ENCODE assay signal across 9 cellular contexts in the genomic region with DNA sequence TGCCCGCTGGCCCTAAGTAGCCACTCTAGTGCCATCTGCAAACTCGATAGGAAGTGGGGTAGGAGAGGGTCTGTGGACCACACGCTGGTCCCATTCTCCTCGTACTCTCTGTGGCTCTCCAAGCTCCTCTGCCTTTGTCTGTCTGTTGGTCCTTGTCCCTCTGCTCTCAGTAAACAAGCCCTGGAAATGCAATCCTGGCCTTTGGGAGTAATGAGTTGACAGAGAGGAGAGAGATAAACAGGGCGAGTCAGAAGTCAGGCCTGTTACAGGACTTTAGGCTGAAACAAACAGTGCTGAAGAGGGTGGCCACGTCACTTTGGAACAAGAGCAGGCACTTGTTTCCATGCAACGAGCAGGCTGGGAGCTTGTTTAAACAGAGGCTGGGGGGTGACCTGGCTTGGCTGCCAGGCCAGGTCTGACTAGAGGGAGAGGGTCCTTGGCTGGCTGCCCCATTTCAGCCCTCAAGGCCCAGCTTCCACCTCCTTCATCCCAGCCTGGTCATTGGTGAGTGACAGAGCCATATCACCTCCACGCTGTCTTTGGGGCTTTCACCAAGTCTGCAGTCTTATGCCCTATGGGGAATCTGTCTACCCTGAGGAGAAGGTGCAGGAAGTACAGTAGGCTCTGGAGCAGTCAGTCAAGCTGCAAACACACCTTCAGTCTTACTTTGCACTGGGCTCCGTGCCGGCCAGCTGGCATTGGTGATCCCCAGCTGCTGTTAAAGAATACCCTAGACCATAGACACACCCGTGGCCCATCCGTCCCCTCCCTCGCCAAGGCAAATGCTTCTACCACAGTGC. TPM values are rescaled to one million over a fixed set of nuclear protein-coding genes. Genes with fewer than 3 reads are reported as not detected.
DNase-seq lines count a peak whose midpoint lies in the region; TF ChIP-seq lines count a peak whose summit lies in the region.
"Had no signal": no experiment of that assay in that cellular context is flagged by ENCODE, and none has a peak within 500 bp of the region (broad histone marks: within the 10 kb centered on the region; RNA-seq: fewer than 3 reads in every experiment).

No MANE protein-coding gene starts in this region.

- no peak overlapping the region for H2BK5ac ChIP-seq in mesenchymal stem cell (ENCODE audit: low read depth, low read length, poor library complexity, severe bottlenecking)

- H3K9me3 ChIP-seq in breast epithelium, result no peaks in the 10 kb centered on the region
- no peaks in the 10 kb centered on the region for H3K9me3 ChIP-seq in mesenchymal stem cell (ENCODE audit: control insufficient read depth, low read length)
- no peaks in the 10 kb centered on the region for H3K9me3 ChIP-seq in uterus
- no peaks in the 10 kb centered on the region for H3K9me3 ChIP-seq in ovary

- peak overlapping the region; percentile 7 to 32 for H2BK12ac ChIP-seq in mesenchymal stem cell (ENCODE audit: low read length in 2 of 2)

- no TSS peak for BruUV-seq in MCF 10A (replicated peaks; lab: Mats Ljungman, UMichigan)

- H3K79me1 ChIP-seq in mesenchymal stem cell (replicated peaks; ENCODE audit: low read length, poor library complexity, severe bottlenecking), result peaks cover 34% of the 10 kb centered on the region

- no peak for TF ChIP-seq EP300 in ovary (IDR thresholded peaks at IDR 0.05)

- intact Hi-C loops in breast epithelium (cut with DNase I; ENCODE audit: low total_unique reads) (no loop called here), MCF 10A (cut with micrococcal nuclease) (no loop called here), uterus (cut with DNase I; ENCODE audit: low total_unique reads) (no loop called here), ovary (cut with DNase I) (no loop called here)

- H3K4me1 ChIP-seq in breast epithelium (no peaks in the 10 kb centered on the region), mesenchymal stem cell (ENCODE audit: control insufficient read depth, insufficient read depth, low read depth, low read length) (peaks cover 4% of the 10 kb centered on the region), uterus (peaks cover 7 to 12% of the 10 kb centered on the region in 2 donors), ovary (ENCODE audit: insufficient read depth) (no peaks in the 10 kb centered on the region)

- CTCF ChIA-PET in MCF 10A (lab: Yijun Ruan, JAX), result no interaction called here

- H3K4me3 Mint-ChIP-seq in MCF 10A (ENCODE audit: unreplicated experiment), result no peak overlapping the region

- H2BK15ac ChIP-seq in mesenchymal stem cell (ENCODE audit: low read depth, poor library complexity, severe bottlenecking), result peak overlapping the region; percentile 16

- peaks cover 24% of the 10 kb centered on the region for H3K36me3 Mint-ChIP-seq in MCF 10A (ENCODE audit: insufficient read depth, unreplicated experiment)

- no peak overlapping the region for H2AK5ac ChIP-seq in mesenchymal stem cell (ENCODE audit: low read length, severe bottlenecking)

- POLR2A ChIA-PET in MCF 10A (lab: Yijun Ruan, JAX), result no interaction called here

- H3K27me3 Mint-ChIP-seq in MCF 10A (ENCODE audit: insufficient read depth, unreplicated experiment), result no peaks in the 10 kb centered on the region

- 59% methylated on average over 10 of the region's 13 CpGs for WGBS in mesenchymal stem cell
- WGBS in ovary, 3 donors, result 88 to 92% (median 90%) methylated on average over 13 of the region's 13 CpGs

- peak overlapping the region; percentile 3 to 13 for H3K4ac ChIP-seq in mesenchymal stem cell (ENCODE audit: low read depth in 1 of 2, low read length in 2 of 2)

- DNase-seq in breast epithelium (ENCODE audit: low spot score in 2 of 2) (no peak), MCF 10A (ENCODE audit: unreplicated experiment) (no peak), ecto neural progenitor cell (ENCODE audit: low spot score) (peak; percentile 65), mesenchymal stem cell (peak; percentile 67), uterus (peak in 1 of 2 donors; percentile 37), ovary (no peak), superior temporal gyrus (ENCODE audit: extremely low spot score) (no peak), KG1 (lab: John Stamatoyannopoulos, UW) (no peak)
- DNase-seq: stimulated activated CD4-positive, alpha-beta T cell treated with anti-CD3 and anti-CD28 coated beads, Interleukin-1b, Interleukin-23, amount 100 ng/mL, for 48 hours had no signal

- H3K36me3 ChIP-seq in breast epithelium, result no peaks in the 10 kb centered on the region
- H3K36me3 ChIP-seq in mesenchymal stem cell (ENCODE audit: control insufficient read depth in 1 of 2, insufficient read depth in 2 of 2, low read depth in 1 of 2, low read length in 2 of 2), result peaks cover 26 to 68% of the 10 kb centered on the region in 2 experiments
- H3K36me3 ChIP-seq in uterus, result no peaks in the 10 kb centered on the region
- H3K36me3 ChIP-seq in ovary, result no peaks in the 10 kb centered on the region

- H3K27ac Mint-ChIP-seq in MCF 10A (ENCODE audit: low read depth, unreplicated experiment), result no peak overlapping the region

- H3K27ac ChIP-seq in breast epithelium (peak overlapping the region; percentile 60 to 64), mesenchymal stem cell (ENCODE audit: low read length, poor library complexity, severe bottlenecking) (no peak overlapping the region), uterus (peak overlapping the region; percentile 32 to 67), ovary (no peak overlapping the region)

- H3K4me3 ChIP-seq in breast epithelium (no peak overlapping the region), mesenchymal stem cell (ENCODE audit: insufficient read depth in 1 of 2, low read depth in 1 of 2, low read length in 2 of 2) (no peak overlapping the region), uterus (no peak overlapping the region), ovary (no peak overlapping the region)

- no peak overlapping the region for H3K9ac ChIP-seq in mesenchymal stem cell (ENCODE audit: low read length)

- no peak for TF ChIP-seq POLR2A in breast epithelium (IDR thresholded peaks at IDR 0.05)
- no peak for TF ChIP-seq POLR2A in uterus (IDR thresholded peaks at IDR 0.05)
- no peak for TF ChIP-seq POLR2A in ovary (IDR thresholded peaks at IDR 0.05)

- no peak overlapping the region for H2BK120ac ChIP-seq in mesenchymal stem cell (ENCODE audit: low read depth, low read length)

- H3K27me3 ChIP-seq in breast epithelium, result no peaks in the 10 kb centered on the region
- H3K27me3 ChIP-seq in mesenchymal stem cell (ENCODE audit: control insufficient read depth in 1 of 2, insufficient read depth in 1 of 2, low read length in 2 of 2), result no peaks in the 10 kb centered on the region
- no peaks in the 10 kb centered on the region for H3K27me3 ChIP-seq in uterus
- H3K27me3 ChIP-seq in ovary, result no peaks in the 10 kb centered on the region

- H3K18ac ChIP-seq in mesenchymal stem cell (ENCODE audit: low read depth in 1 of 2, low read length in 2 of 2), result peak overlapping the region; percentile 35 to 69

- H3K23ac ChIP-seq in mesenchymal stem cell (ENCODE audit: low read length in 2 of 2), result no peak overlapping the region

- peak overlapping the region; percentile 18 for H4K91ac ChIP-seq in mesenchymal stem cell (ENCODE audit: low read length)

- H3K4me2 ChIP-seq in mesenchymal stem cell (ENCODE audit: low read length, poor library complexity, severe bottlenecking), result no peak overlapping the region

- no peak overlapping the region for H2AFZ ChIP-seq in mesenchymal stem cell (ENCODE audit: low read depth, low read length)

- peak overlapping the region; percentile 66 for H4K8ac ChIP-seq in mesenchymal stem cell (ENCODE audit: low read length)

- TF ChIP-seq CTCF in breast epithelium (IDR thresholded peaks at IDR 0.05), result no peak
- no peak for TF ChIP-seq CTCF in MCF 10A (IDR thresholded peaks at IDR 0.05; ENCODE audit: unreplicated experiment)
- no peak for TF ChIP-seq CTCF in uterus (IDR thresholded peaks at IDR 0.05)
- no peak for TF ChIP-seq CTCF in ovary (IDR thresholded peaks at IDR 0.05)

- no peak overlapping the region for H3K14ac ChIP-seq in mesenchymal stem cell (ENCODE audit: low read length in 2 of 2)

- H3K4me1 Mint-ChIP-seq in MCF 10A (ENCODE audit: insufficient read depth, unreplicated experiment), result no peaks in the 10 kb centered on the region

- no peaks in the 10 kb centered on the region for H3K9me3 Mint-ChIP-seq in MCF 10A (ENCODE audit: unreplicated experiment)

RNA-seq across cellular contexts. Expression of gene FOXP4, which starts 22.6 kb away (rescaled TPM):
- 10 to 100 TPM in 1 of 3 donors, 1 to 10 TPM in 2; 5.1 to 11.0 (median 5.6) TPM for total RNA-seq in breast epithelium
- 16.5 and 18.4 TPM in 2 replicates for total RNA-seq in MCF 10A (2022)
- polyA plus RNA-seq in mesenchymal stem cell (2013, experiment 1 of 2), result 23.4 TPM
- polyA plus RNA-seq in mesenchymal stem cell (2013, experiment 2 of 2), result 22.7 TPM
- 10 to 100 TPM in 2 of 4 donors, 1 to 10 TPM in 2; 3.8 to 50.1 (median 9.4) TPM for total RNA-seq in uterus
- 10 to 100 TPM in 5 of 7 donors, 1 to 10 TPM in 2; 4.8 to 37.4 (median 22.3) TPM for total RNA-seq in ovary
- polyA plus RNA-seq in ovary, result 10 to 100 TPM in 1 of 2 donors, 1 to 10 TPM in 1; 2.3 to 13.3 TPM

Comparison
In these comparisons a context has a peak if more than half of its experiments do, and no peak if none do; other contexts are left out.
1. DNase-seq: peak in ecto neural progenitor cell (single experiment) and mesenchymal stem cell (single experiment); none in breast epithelium (0 of 2), MCF 10A (single experiment), ovary (0 of 5), superior temporal gyrus (single experiment) and KG1 (single experiment).
2. H3K27ac ChIP-seq: peak in breast epithelium (2 of 2) and uterus (2 of 2); none in mesenchymal stem cell (single experiment) and ovary (0 of 2).